In the genomic region with DNA sequence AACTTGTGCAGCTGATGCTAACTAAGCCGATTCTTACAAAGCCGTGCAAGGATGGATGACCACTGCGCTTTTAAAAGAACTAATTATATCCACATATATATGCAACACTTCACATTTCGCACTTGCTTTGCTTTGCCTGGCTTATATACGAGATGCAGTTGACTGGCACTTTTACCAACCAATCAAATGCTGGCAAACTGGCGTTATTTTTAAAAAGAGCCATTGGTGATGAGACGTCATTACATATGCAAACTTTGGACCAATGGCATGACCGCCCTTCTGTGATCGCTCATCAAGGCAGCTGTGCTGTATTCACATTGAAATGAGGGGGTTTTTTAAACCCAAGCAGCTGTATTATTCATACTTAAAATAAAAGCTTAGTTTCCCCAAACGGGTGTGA, we compare ENCODE assay signal across 16 cellular contexts.
"Had no signal": no experiment of that assay in that cellular context is flagged by ENCODE, and none has a peak within 500 bp of the region (broad histone marks: within the 10 kb centered on the region; RNA-seq: fewer than 3 reads in every experiment).

No MANE protein-coding gene starts in this region.

- ATAC-seq: esophagus mucosa; heart left ventricle; right lobe of liver; stimulated activated effector memory CD8-positive, alpha-beta T cell treated with anti-CD3 and anti-CD28 coated beads, Interleukin-12 subunit alpha, Interleukin-12 subunit beta, amount 100 ng/mL, for 72 hours; stimulated activated naive CD8-positive, alpha-beta T cell treated with anti-CD3 and anti-CD28 coated beads, Interleukin-15, Interleukin-2, amounts not matched to agents 100 U/mL and 50 U/mL, for 24 hours had no signal

- DNase-seq: effector memory CD4-positive, alpha-beta T cell; heart left ventricle; hippocampal formation; immature natural killer cell; left ventricle myocardium inferior; mesenchymal stem cell; naive B cell; right lobe of liver; stimulated activated CD4-positive, alpha-beta T cell treated with anti-CD3 and anti-CD28 coated beads, Interleukin-4, amount 100 ng/mL, for 1 hour; stimulated activated CD8-positive, alpha-beta memory T cell treated with anti-CD3 and anti-CD28 coated beads, Interleukin-4, amount 100 ng/mL, for 48 hours; stimulated activated naive CD8-positive, alpha-beta T cell treated with anti-CD3 and anti-CD28 coated beads, Interleukin-15, Interleukin-2, amounts not matched to agents 100 U/mL and 50 U/mL, for 24 hours; tibial artery; upper lobe of left lung; uterus had no signal
